16 cellular contexts compared by ENCODE assay signal in genomic region chr14:101074124-101075024, GRCh38.
DNase-seq lines count a peak whose midpoint lies in the region; ATAC-seq and TF ChIP-seq lines count a peak whose summit lies in the region.
"Had no signal": no experiment of that assay in that cellular context is flagged by ENCODE, and none has a peak within 500 bp of the region (broad histone marks: within the 10 kb centered on the region; RNA-seq: fewer than 3 reads in every experiment).

No MANE protein-coding gene starts in this region.

- POLR2A ChIA-PET in activated CD4-positive, alpha-beta memory T cell treated with anti-CD3 and anti-CD28 coated beads, Interleukin-2, amount 10 ng/mL, durations not matched to agents 7 days and 5 days (lab: Charles Lee) = no interaction called here
- POLR2A ChIA-PET in activated CD4-positive, alpha-beta memory T cell treated with anti-CD3 and anti-CD28 coated beads for 36 hours (lab: Charles Lee) = no interaction called here

- H3K9me3 ChIP-seq in OCI-LY3 (ENCODE audit: insufficient read depth, low read length) (no peaks in the 10 kb centered on the region), esophagus muscularis mucosa (no peaks in the 10 kb centered on the region), mucosa of descending colon (no peaks in the 10 kb centered on the region)
- H3K9me3 ChIP-seq: gastroesophageal sphincter, SJSA1 had no signal

- CTCF ChIA-PET in activated CD4-positive, alpha-beta memory T cell treated with anti-CD3 and anti-CD28 coated beads, Interleukin-2, amount 10 ng/mL, durations not matched to agents 7 days and 5 days (lab: Charles Lee) = no interaction called here
- CTCF ChIA-PET in activated CD4-positive, alpha-beta memory T cell treated with anti-CD3 and anti-CD28 coated beads for 36 hours (lab: Charles Lee) = no interaction called here

- H3K9me3 Mint-ChIP-seq in activated CD4-positive, alpha-beta memory T cell treated with anti-CD3 and anti-CD28 coated beads, Interleukin-2, amount 10 ng/mL, durations not matched to agents 7 days and 5 days = no peaks in the 10 kb centered on the region
- no peaks in the 10 kb centered on the region for H3K9me3 Mint-ChIP-seq in activated CD4-positive, alpha-beta memory T cell treated with anti-CD3 and anti-CD28 coated beads for 36 hours
- H3K9me3 Mint-ChIP-seq: activated T-cell treated with anti-CD3 and anti-CD28 coated beads, Interleukin-2, amount 50 U/mL, for 24 hours; CD8-positive, alpha-beta T cell had no signal

- H3K4me2 ChIP-seq in OCI-LY3 (ENCODE audit: low read length) = peak overlapping the region; percentile 57

- H3K4me1 ChIP-seq in OCI-LY3 (ENCODE audit: low read length) = peaks cover 42% of the 10 kb centered on the region
- peaks cover 3 to 15% (median 10%) of the 10 kb centered on the region in 4 donors for H3K4me1 ChIP-seq in esophagus muscularis mucosa
- peaks cover 3% of the 10 kb centered on the region for H3K4me1 ChIP-seq in mucosa of descending colon (ENCODE audit: low read depth)

- TF ChIP-seq EP300 in esophagus muscularis mucosa (IDR thresholded peaks at IDR 0.05) = no peak

- H3K36me3 Mint-ChIP-seq in activated CD4-positive, alpha-beta memory T cell treated with anti-CD3 and anti-CD28 coated beads, Interleukin-2, amount 10 ng/mL, durations not matched to agents 7 days and 5 days (ENCODE audit: low read depth) = no peaks in the 10 kb centered on the region
- H3K36me3 Mint-ChIP-seq in activated CD4-positive, alpha-beta memory T cell treated with anti-CD3 and anti-CD28 coated beads for 36 hours = no peaks in the 10 kb centered on the region
- H3K36me3 Mint-ChIP-seq: CD8-positive, alpha-beta T cell had no signal

- H3K36me3 ChIP-seq in OCI-LY3 (replicated peaks; ENCODE audit: low read depth, low read length) = no peaks in the 10 kb centered on the region
- no peaks in the 10 kb centered on the region for H3K36me3 ChIP-seq in esophagus muscularis mucosa
- no peaks in the 10 kb centered on the region for H3K36me3 ChIP-seq in mucosa of descending colon (ENCODE audit: low read depth)
- H3K36me3 ChIP-seq: gastroesophageal sphincter had no signal

- H3K4me1 Mint-ChIP-seq in activated CD4-positive, alpha-beta memory T cell treated with anti-CD3 and anti-CD28 coated beads, Interleukin-2, amount 10 ng/mL, durations not matched to agents 7 days and 5 days = no peaks in the 10 kb centered on the region
- no peaks in the 10 kb centered on the region for H3K4me1 Mint-ChIP-seq in activated CD4-positive, alpha-beta memory T cell treated with anti-CD3 and anti-CD28 coated beads for 36 hours (ENCODE audit: low read depth)
- H3K4me1 Mint-ChIP-seq: activated CD4-positive, alpha-beta T cell treated with anti-CD3 and anti-CD28 coated beads for 36 hours had no signal

- H3K27me3 Mint-ChIP-seq in activated CD4-positive, alpha-beta memory T cell treated with anti-CD3 and anti-CD28 coated beads, Interleukin-2, amount 10 ng/mL, durations not matched to agents 7 days and 5 days = peaks cover 23% of the 10 kb centered on the region
- H3K27me3 Mint-ChIP-seq in activated CD4-positive, alpha-beta memory T cell treated with anti-CD3 and anti-CD28 coated beads for 36 hours = peaks cover 28% of the 10 kb centered on the region

- no peaks in the 10 kb centered on the region for H4K20me1 ChIP-seq in OCI-LY3 (ENCODE audit: insufficient read depth, low read length)

- no peak overlapping the region for H2AFZ ChIP-seq in OCI-LY3 (ENCODE audit: low read depth, low read length)
- H2AFZ ChIP-seq: GM23248 had no signal

- H3K27ac Mint-ChIP-seq in activated CD4-positive, alpha-beta memory T cell treated with anti-CD3 and anti-CD28 coated beads, Interleukin-2, amount 10 ng/mL, durations not matched to agents 7 days and 5 days = no peak overlapping the region
- no peak overlapping the region for H3K27ac Mint-ChIP-seq in activated CD4-positive, alpha-beta memory T cell treated with anti-CD3 and anti-CD28 coated beads for 36 hours
- H3K27ac Mint-ChIP-seq: activated CD4-positive, alpha-beta T cell treated with anti-CD3 and anti-CD28 coated beads for 36 hours; activated T-cell treated with anti-CD3 and anti-CD28 coated beads, Interleukin-2, amount 50 U/mL, for 24 hours; CD8-positive, alpha-beta T cell had no signal

- peak overlapping the region; percentile 51; the same call in 1 of the 2 replicates for H3K9ac ChIP-seq in OCI-LY3 (ENCODE audit: low read length)
- H3K9ac ChIP-seq: GM23248 had no signal

- TF ChIP-seq POLR2A in esophagus muscularis mucosa (IDR thresholded peaks at IDR 0.05; ENCODE audit: low read depth) = no peak

- H3K4me3 ChIP-seq in OCI-LY3 (ENCODE audit: low read length) = 0 out of 2 replicates have a peak overlapping the region, but pooled peaks have one; percentile 18
- no peak overlapping the region for H3K4me3 ChIP-seq in esophagus muscularis mucosa
- no peak overlapping the region for H3K4me3 ChIP-seq in mucosa of descending colon
- H3K4me3 ChIP-seq: gastroesophageal sphincter, GM23248, SJSA1 had no signal

- H3K27ac ChIP-seq in OCI-LY3 (ENCODE audit: low read length) (peak overlapping the region; percentile 94), esophagus muscularis mucosa (replicated peaks in 1 of 4) (no peak overlapping the region)
- H3K27ac ChIP-seq: gastroesophageal sphincter, GM23248, SJSA1 had no signal

- TF ChIP-seq CTCF in OCI-LY3 (IDR thresholded peaks at IDR 0.05; ENCODE audit: low read depth, low read length) (no peak), esophagus muscularis mucosa (IDR thresholded peaks at IDR 0.05) (no peak), mucosa of descending colon (IDR thresholded peaks at IDR 0.05) (no peak)

- no peaks in the 10 kb centered on the region for H3K79me2 ChIP-seq in OCI-LY3 (ENCODE audit: low read length)

- intact Hi-C loops in activated CD4-positive, alpha-beta memory T cell treated with anti-CD3 and anti-CD28 coated beads for 36 hours (cut with micrococcal nuclease) = no loop called here
- intact Hi-C loops in esophagus muscularis mucosa (cut with DNase I) (no loop called here), mucosa of descending colon (cut with DNase I, micrococcal nuclease) (no loop called here)

- H3K4me3 Mint-ChIP-seq in activated CD4-positive, alpha-beta memory T cell treated with anti-CD3 and anti-CD28 coated beads, Interleukin-2, amount 10 ng/mL, durations not matched to agents 7 days and 5 days = no peak overlapping the region
- no peak overlapping the region for H3K4me3 Mint-ChIP-seq in activated CD4-positive, alpha-beta memory T cell treated with anti-CD3 and anti-CD28 coated beads for 36 hours
- H3K4me3 Mint-ChIP-seq: activated CD4-positive, alpha-beta T cell treated with anti-CD3 and anti-CD28 coated beads for 36 hours; activated T-cell treated with anti-CD3 and anti-CD28 coated beads, Interleukin-2, amount 50 U/mL, for 24 hours; CD8-positive, alpha-beta T cell had no signal

- DNase-seq in activated CD4-positive, alpha-beta memory T cell treated with anti-CD3 and anti-CD28 coated beads, Interleukin-2, amount 10 ng/mL, durations not matched to agents 7 days and 5 days = peak; percentile 9
- no peak for DNase-seq in activated CD4-positive, alpha-beta memory T cell treated with anti-CD3 and anti-CD28 coated beads for 36 hours
- DNase-seq in esophagus muscularis mucosa (ENCODE audit: extremely low spot score) (peak; percentile 72), renal cortical epithelial cell (ENCODE audit: low read depth) (peak; percentile 26), GF-D8 (lab: John Stamatoyannopoulos, UW) (no peak), NCI-H2171 (lab: John Stamatoyannopoulos, UW) (no peak), mucosa of descending colon (no peak)
- DNase-seq: activated T-cell treated with anti-CD3 and anti-CD28 coated beads, Interleukin-2, amount 50 U/mL, for 24 hours; GM23248; NCI-H446; right cardiac atrium had no signal

- H3K27me3 ChIP-seq in OCI-LY3 (ENCODE audit: low read depth, low read length) (no peaks in the 10 kb centered on the region), esophagus muscularis mucosa (peaks cover 0 to 73% (median 17%) of the 10 kb centered on the region in 4 donors)
- H3K27me3 ChIP-seq: SJSA1 had no signal

- ATAC-seq in mucosa of descending colon = no peak
- ATAC-seq: CD8-positive, alpha-beta T cell; gastroesophageal sphincter; right cardiac atrium had no signal

- WGBS in esophagus muscularis mucosa = 91% methylated on average over 13 of the region's 14 CpGs

Comparison
In these comparisons a context has a peak if more than half of its experiments do, and no peak if none do; other contexts are left out.
1. DNase-seq: peak in activated CD4-positive, alpha-beta memory T cell treated with anti-CD3 and anti-CD28 coated beads, Interleukin-2, amount 10 ng/mL, durations not matched to agents 7 days and 5 days (single experiment), esophagus muscularis mucosa (single experiment) and renal cortical epithelial cell (single experiment); none in activated CD4-positive, alpha-beta memory T cell treated with anti-CD3 and anti-CD28 coated beads for 36 hours (single experiment), GF-D8 (single experiment), NCI-H2171 (single experiment) and mucosa of descending colon (0 of 3).